ENCODE assay signal across 14 cellular contexts in the genomic region with DNA sequence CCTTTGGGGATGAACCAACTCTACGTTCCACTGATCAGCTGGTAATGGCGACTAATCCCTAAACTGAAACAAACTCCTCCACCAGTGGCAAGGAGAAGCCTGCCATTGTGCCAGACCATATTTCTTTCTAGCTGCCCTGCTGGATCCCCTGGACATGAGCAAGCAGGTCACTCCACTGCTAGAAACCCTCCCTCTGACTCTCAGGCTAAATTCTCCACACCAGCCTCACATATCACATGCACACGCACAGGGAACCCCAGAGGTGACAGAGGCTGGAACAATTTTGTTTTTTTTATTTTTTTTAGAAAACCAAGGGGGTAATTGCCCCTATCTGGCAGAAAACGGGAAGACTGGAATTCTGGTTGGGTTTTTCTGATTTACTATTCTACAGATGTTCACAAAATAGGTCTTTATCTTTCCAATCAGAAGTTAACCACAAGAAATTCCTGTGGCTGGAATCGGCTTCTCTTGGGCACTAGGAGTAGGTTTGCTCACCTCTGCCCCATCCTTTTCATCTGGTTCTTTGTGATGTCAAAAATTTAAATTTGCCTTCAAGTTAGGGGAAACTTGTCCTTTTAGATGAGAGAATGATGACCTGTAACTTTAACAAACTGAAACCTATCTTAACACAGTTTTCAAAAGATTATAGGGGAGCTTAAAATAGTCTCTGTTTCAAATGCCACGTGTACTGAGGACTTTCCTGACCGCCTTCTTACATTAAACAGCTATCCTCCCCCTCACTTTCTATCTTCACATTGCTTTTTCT.
DNase-seq lines count a peak whose midpoint lies in the region; ATAC-seq and TF ChIP-seq lines count a peak whose summit lies in the region.
"Had no signal": no experiment of that assay in that cellular context is flagged by ENCODE, and none has a peak within 500 bp of the region (broad histone marks: within the 10 kb centered on the region; RNA-seq: fewer than 3 reads in every experiment).

No MANE protein-coding gene starts in this region.

- no peaks in the 10 kb centered on the region for H3K27me3 Mint-ChIP-seq in activated CD8-positive, alpha-beta T cell treated with anti-CD3 and anti-CD28 coated beads for 36 hours
- no peaks in the 10 kb centered on the region for H3K27me3 Mint-ChIP-seq in activated CD8-positive, alpha-beta T cell treated with anti-CD3 and anti-CD28 coated beads, Interleukin-2, amount 10 ng/mL, durations not matched to agents 7 days and 5 days (ENCODE audit: low read depth)
- H3K27me3 Mint-ChIP-seq: naive B cell had no signal

- H3K4me1 Mint-ChIP-seq in activated CD8-positive, alpha-beta T cell treated with anti-CD3 and anti-CD28 coated beads for 36 hours (ENCODE audit: low read depth): peaks cover 19% of the 10 kb centered on the region
- peaks cover 6% of the 10 kb centered on the region for H3K4me1 Mint-ChIP-seq in activated CD8-positive, alpha-beta T cell treated with anti-CD3 and anti-CD28 coated beads, Interleukin-2, amount 10 ng/mL, durations not matched to agents 7 days and 5 days (ENCODE audit: low read depth)
- peaks cover 15% of the 10 kb centered on the region for H3K4me1 Mint-ChIP-seq in stimulated activated effector memory CD8-positive, alpha-beta T cell treated with anti-CD3 and anti-CD28 coated beads, Interleukin-12 subunit alpha, Interleukin-12 subunit beta, amount 100 ng/mL, for 72 hours

- ATAC-seq in activated CD8-positive, alpha-beta T cell treated with anti-CD3 and anti-CD28 coated beads for 36 hours: peak; percentile 51
- no peak for ATAC-seq in activated CD8-positive, alpha-beta T cell treated with anti-CD3 and anti-CD28 coated beads, Interleukin-2, amount 10 ng/mL, durations not matched to agents 7 days and 5 days
- ATAC-seq in HG03442 (IDR thresholded peaks at IDR 0.05; ENCODE audit: unreplicated experiment): peak; percentile 75
- ATAC-seq in stimulated activated effector memory CD8-positive, alpha-beta T cell treated with anti-CD3 and anti-CD28 coated beads, Interleukin-12 subunit alpha, Interleukin-12 subunit beta, amount 100 ng/mL, for 72 hours: no peak

- CTCF ChIA-PET in activated CD8-positive, alpha-beta T cell treated with anti-CD3 and anti-CD28 coated beads for 36 hours (lab: Charles Lee): no interaction called here
- CTCF ChIA-PET in activated CD8-positive, alpha-beta T cell treated with anti-CD3 and anti-CD28 coated beads, Interleukin-2, amount 10 ng/mL, durations not matched to agents 7 days and 5 days (lab: Charles Lee): no interaction called here

- peak overlapping the region; percentile 27 for H3K27ac Mint-ChIP-seq in activated CD8-positive, alpha-beta T cell treated with anti-CD3 and anti-CD28 coated beads for 36 hours
- no peak overlapping the region for H3K27ac Mint-ChIP-seq in activated CD8-positive, alpha-beta T cell treated with anti-CD3 and anti-CD28 coated beads, Interleukin-2, amount 10 ng/mL, durations not matched to agents 7 days and 5 days
- H3K27ac Mint-ChIP-seq in stimulated activated effector memory CD8-positive, alpha-beta T cell treated with anti-CD3 and anti-CD28 coated beads, Interleukin-12 subunit alpha, Interleukin-12 subunit beta, amount 100 ng/mL, for 72 hours: peak overlapping the region; percentile 16
- H3K27ac Mint-ChIP-seq: naive B cell had no signal

- intact Hi-C loops in activated CD8-positive, alpha-beta T cell treated with anti-CD3 and anti-CD28 coated beads for 36 hours (cut with micrococcal nuclease): no loop called here

- H3K36me3 Mint-ChIP-seq in activated CD8-positive, alpha-beta T cell treated with anti-CD3 and anti-CD28 coated beads for 36 hours (ENCODE audit: low read depth): peaks cover 24% of the 10 kb centered on the region
- peaks cover 11% of the 10 kb centered on the region for H3K36me3 Mint-ChIP-seq in activated CD8-positive, alpha-beta T cell treated with anti-CD3 and anti-CD28 coated beads, Interleukin-2, amount 10 ng/mL, durations not matched to agents 7 days and 5 days (ENCODE audit: low read depth)
- H3K36me3 Mint-ChIP-seq in stimulated activated effector memory CD8-positive, alpha-beta T cell treated with anti-CD3 and anti-CD28 coated beads, Interleukin-12 subunit alpha, Interleukin-12 subunit beta, amount 100 ng/mL, for 72 hours: peaks cover 32% of the 10 kb centered on the region

- peaks cover 4% of the 10 kb centered on the region for H3K9me3 Mint-ChIP-seq in activated CD8-positive, alpha-beta T cell treated with anti-CD3 and anti-CD28 coated beads for 36 hours
- H3K9me3 Mint-ChIP-seq in activated CD8-positive, alpha-beta T cell treated with anti-CD3 and anti-CD28 coated beads, Interleukin-2, amount 10 ng/mL, durations not matched to agents 7 days and 5 days (ENCODE audit: insufficient read depth): no peaks in the 10 kb centered on the region
- no peaks in the 10 kb centered on the region for H3K9me3 Mint-ChIP-seq in stimulated activated effector memory CD8-positive, alpha-beta T cell treated with anti-CD3 and anti-CD28 coated beads, Interleukin-12 subunit alpha, Interleukin-12 subunit beta, amount 100 ng/mL, for 72 hours

- no peak for TF ChIP-seq CTCF in activated CD8-positive, alpha-beta T cell treated with anti-CD3 and anti-CD28 coated beads for 36 hours (IDR thresholded peaks at IDR 0.05)

- H3K4me3 Mint-ChIP-seq in activated CD8-positive, alpha-beta T cell treated with anti-CD3 and anti-CD28 coated beads for 36 hours: no peak overlapping the region
- no peak overlapping the region for H3K4me3 Mint-ChIP-seq in activated CD8-positive, alpha-beta T cell treated with anti-CD3 and anti-CD28 coated beads, Interleukin-2, amount 10 ng/mL, durations not matched to agents 7 days and 5 days
- H3K4me3 Mint-ChIP-seq in stimulated activated effector memory CD8-positive, alpha-beta T cell treated with anti-CD3 and anti-CD28 coated beads, Interleukin-12 subunit alpha, Interleukin-12 subunit beta, amount 100 ng/mL, for 72 hours: no peak overlapping the region
- H3K4me3 Mint-ChIP-seq: naive B cell had no signal

- DNase-seq in activated CD8-positive, alpha-beta T cell treated with anti-CD3 and anti-CD28 coated beads for 36 hours: no peak
- no peak for DNase-seq in activated CD8-positive, alpha-beta T cell treated with anti-CD3 and anti-CD28 coated beads, Interleukin-2, amount 10 ng/mL, durations not matched to agents 7 days and 5 days
- DNase-seq in astrocyte of the hippocampus (ENCODE audit: low read depth, low spot score) (peak; percentile 81), MV-4-11 (lab: John Stamatoyannopoulos, UW) (no peak)
- DNase-seq in stimulated activated effector memory CD8-positive, alpha-beta T cell treated with anti-CD3 and anti-CD28 coated beads, Interleukin-12 subunit alpha, Interleukin-12 subunit beta, amount 100 ng/mL, for 72 hours (ENCODE audit: low spot score in 2 of 2): no peak
- no peak for DNase-seq in activated CD4-positive, alpha-beta T cell treated with anti-CD3 and anti-CD28 coated beads, Interleukin-2, amount 50 U/mL, for 48 hours
- no peak for DNase-seq in activated CD4-positive, CD25-positive, alpha-beta regulatory T cell treated with anti-CD3 and anti-CD28 coated beads, Interleukin-2, amount 50 U/mL, for 72 hours
- DNase-seq: 8988T; effector CD8-positive, alpha-beta T cell; naive B cell; NK-92 treated with Interleukin-12 subunit alpha and Interleukin-12 subunit beta, amount 100 ng/mL, for 24 hours; stimulated activated CD4-positive, alpha-beta T cell treated with anti-CD3 and anti-CD28 coated beads, Interleukin-1b, Interleukin-23, amount 100 ng/mL, for 48 hours; substantia nigra had no signal

- POLR2A ChIA-PET in activated CD8-positive, alpha-beta T cell treated with anti-CD3 and anti-CD28 coated beads for 36 hours (lab: Charles Lee): no interaction called here
- POLR2A ChIA-PET in activated CD8-positive, alpha-beta T cell treated with anti-CD3 and anti-CD28 coated beads, Interleukin-2, amount 10 ng/mL, durations not matched to agents 7 days and 5 days (lab: Charles Lee): no interaction called here

Comparison
In these comparisons a context has a peak if more than half of its experiments do, and no peak if none do; other contexts are left out.
1. ATAC-seq: peak in activated CD8-positive, alpha-beta T cell treated with anti-CD3 and anti-CD28 coated beads for 36 hours (single experiment) and HG03442 (single experiment); none in activated CD8-positive, alpha-beta T cell treated with anti-CD3 and anti-CD28 coated beads, Interleukin-2, amount 10 ng/mL, durations not matched to agents 7 days and 5 days (single experiment) and stimulated activated effector memory CD8-positive, alpha-beta T cell treated with anti-CD3 and anti-CD28 coated beads, Interleukin-12 subunit alpha, Interleukin-12 subunit beta, amount 100 ng/mL, for 72 hours (single experiment).